In genomic region chr16:85613609-85614337, GRCh38 we compare ENCODE assay signal across 8 cellular contexts. TPM values are rescaled to one million over a fixed set of nuclear protein-coding genes. Genes with fewer than 3 reads are reported as not detected.
DNase-seq lines count a peak whose midpoint lies in the region; ATAC-seq and TF ChIP-seq lines count a peak whose summit lies in the region.

No MANE protein-coding gene starts in this region.

- CTCF ChIA-PET in activated CD8-positive, alpha-beta T cell treated with anti-CD3 and anti-CD28 coated beads for 36 hours (lab: Charles Lee) = interaction anchor here (1.0 to 5.3 kb wide), 10 partner anchors 13 to 193 kb away, joined by 3 to 95 read pairs (median 16); no protein-coding TSS in a partner anchor

- H3K4me3 Mint-ChIP-seq in T-helper 2 cell treated with Interferon-gamma antibody and Interleukin-4, amounts not matched to agents 5 μg/mL and 100 μg/mL, for 36 hours = peak overlapping the region; percentile 67
- H3K4me3 Mint-ChIP-seq in activated CD8-positive, alpha-beta T cell treated with anti-CD3 and anti-CD28 coated beads for 36 hours = peak overlapping the region; percentile 70
- peak overlapping the region; percentile 70 for H3K4me3 Mint-ChIP-seq in progenitor cell of endocrine pancreas (ENCODE audit: low read depth)

- peaks cover 27% of the 10 kb centered on the region for H3K4me1 Mint-ChIP-seq in T-helper 2 cell treated with Interferon-gamma antibody and Interleukin-4, amounts not matched to agents 5 μg/mL and 100 μg/mL, for 36 hours (ENCODE audit: low read depth)
- H3K4me1 Mint-ChIP-seq in activated CD8-positive, alpha-beta T cell treated with anti-CD3 and anti-CD28 coated beads for 36 hours (ENCODE audit: low read depth) = peaks cover 57% of the 10 kb centered on the region
- peaks cover 34% of the 10 kb centered on the region for H3K4me1 Mint-ChIP-seq in progenitor cell of endocrine pancreas (ENCODE audit: low read depth)

- TF ChIP-seq CTCF in activated CD8-positive, alpha-beta T cell treated with anti-CD3 and anti-CD28 coated beads for 36 hours (IDR thresholded peaks at IDR 0.05) = no peak
- no peak for TF ChIP-seq CTCF in progenitor cell of endocrine pancreas (IDR thresholded peaks at IDR 0.05; ENCODE audit: unreplicated experiment)

- DNase-seq in T-helper 2 cell treated with Interferon-gamma antibody and Interleukin-4, amounts not matched to agents 5 μg/mL and 100 μg/mL, for 36 hours (ENCODE audit: low spot score) = peak; percentile 23
- DNase-seq in T-helper 2 cell (no peak), NCI-H146 (lab: John Stamatoyannopoulos, UW) (peak; percentile 76), Right ventricle myocardium superior (peak; percentile 85), progenitor cell of endocrine pancreas (ENCODE audit: low spot score, unreplicated experiment) (no peak)
- peak; percentile 53 for DNase-seq in activated CD8-positive, alpha-beta T cell treated with anti-CD3 and anti-CD28 coated beads for 36 hours

- no peak overlapping the region for H3K27ac Mint-ChIP-seq in T-helper 2 cell treated with Interferon-gamma antibody and Interleukin-4, amounts not matched to agents 5 μg/mL and 100 μg/mL, for 36 hours
- H3K27ac Mint-ChIP-seq in activated CD8-positive, alpha-beta T cell treated with anti-CD3 and anti-CD28 coated beads for 36 hours = no peak overlapping the region
- no peak overlapping the region for H3K27ac Mint-ChIP-seq in progenitor cell of endocrine pancreas

- ATAC-seq in activated CD8-positive, alpha-beta T cell treated with anti-CD3 and anti-CD28 coated beads for 36 hours = no peak
- ATAC-seq in Right ventricle myocardium superior (ENCODE audit: poor library complexity) = peak; percentile 3
- ATAC-seq in HG03565 (IDR thresholded peaks at IDR 0.05; ENCODE audit: unreplicated experiment) = no peak
- no peak for ATAC-seq in GM18868 (IDR thresholded peaks at IDR 0.05; ENCODE audit: unreplicated experiment)

- POLR2A ChIA-PET in activated CD8-positive, alpha-beta T cell treated with anti-CD3 and anti-CD28 coated beads for 36 hours (lab: Charles Lee) = interaction anchor here (0.6 to 5.8 kb wide), 5 partner anchors 54 to 169 kb away, joined by 3 to 52 read pairs (median 3); no protein-coding TSS in a partner anchor

- H3K9me3 Mint-ChIP-seq in T-helper 2 cell treated with Interferon-gamma antibody and Interleukin-4, amounts not matched to agents 5 μg/mL and 100 μg/mL, for 36 hours = no peaks in the 10 kb centered on the region
- H3K9me3 Mint-ChIP-seq in activated CD8-positive, alpha-beta T cell treated with anti-CD3 and anti-CD28 coated beads for 36 hours = no peaks in the 10 kb centered on the region
- H3K9me3 Mint-ChIP-seq in progenitor cell of endocrine pancreas (ENCODE audit: low read depth) = no peaks in the 10 kb centered on the region

- H3K27me3 Mint-ChIP-seq in T-helper 2 cell treated with Interferon-gamma antibody and Interleukin-4, amounts not matched to agents 5 μg/mL and 100 μg/mL, for 36 hours (ENCODE audit: low read depth) = no peaks in the 10 kb centered on the region
- no peaks in the 10 kb centered on the region for H3K27me3 Mint-ChIP-seq in activated CD8-positive, alpha-beta T cell treated with anti-CD3 and anti-CD28 coated beads for 36 hours
- no peaks in the 10 kb centered on the region for H3K27me3 Mint-ChIP-seq in progenitor cell of endocrine pancreas

- intact Hi-C loops in activated CD8-positive, alpha-beta T cell treated with anti-CD3 and anti-CD28 coated beads for 36 hours (cut with micrococcal nuclease) = loop anchor here (2.0 to 5.0 kb wide), 2 partner anchors 55 to 191 kb away; no protein-coding TSS in a partner anchor
- intact Hi-C loops in Right ventricle myocardium superior (cut with DNase I) = loop anchor here (5.0 kb wide), 1 partner anchor 51 kb away; no protein-coding TSS in a partner anchor

- peaks cover 13% of the 10 kb centered on the region for H3K36me3 Mint-ChIP-seq in T-helper 2 cell treated with Interferon-gamma antibody and Interleukin-4, amounts not matched to agents 5 μg/mL and 100 μg/mL, for 36 hours (ENCODE audit: low read depth)
- no peaks in the 10 kb centered on the region for H3K36me3 Mint-ChIP-seq in activated CD8-positive, alpha-beta T cell treated with anti-CD3 and anti-CD28 coated beads for 36 hours (ENCODE audit: low read depth)
- no peaks in the 10 kb centered on the region for H3K36me3 Mint-ChIP-seq in progenitor cell of endocrine pancreas (ENCODE audit: insufficient read depth)

RNA-seq across cellular contexts. Expression of gene GSE1, which starts 0.7 kb away (rescaled TPM):
- total RNA-seq in activated CD8-positive, alpha-beta T cell treated with anti-CD3 and anti-CD28 coated beads for 36 hours = 10 to 100 TPM; 33.6 to 34.5 TPM
- total RNA-seq in Right ventricle myocardium superior (30.3 TPM), progenitor cell of endocrine pancreas (136 and 143 TPM in 2 replicates)

Comparison
In these comparisons a context has a peak if more than half of its experiments do, and no peak if none do; other contexts are left out.
1. DNase-seq: peak in T-helper 2 cell treated with Interferon-gamma antibody and Interleukin-4, amounts not matched to agents 5 μg/mL and 100 μg/mL, for 36 hours (single experiment), NCI-H146 (single experiment), activated CD8-positive, alpha-beta T cell treated with anti-CD3 and anti-CD28 coated beads for 36 hours (single experiment) and Right ventricle myocardium superior (single experiment); none in T-helper 2 cell (0 of 5) and progenitor cell of endocrine pancreas (single experiment).
2. Peak in every context shown above with its lines, with median percentiles within 50 percentile points of each other: H3K4me3 Mint-ChIP-seq.